Comparison of ENCODE assay signal across 7 cellular contexts in the genomic region with DNA sequence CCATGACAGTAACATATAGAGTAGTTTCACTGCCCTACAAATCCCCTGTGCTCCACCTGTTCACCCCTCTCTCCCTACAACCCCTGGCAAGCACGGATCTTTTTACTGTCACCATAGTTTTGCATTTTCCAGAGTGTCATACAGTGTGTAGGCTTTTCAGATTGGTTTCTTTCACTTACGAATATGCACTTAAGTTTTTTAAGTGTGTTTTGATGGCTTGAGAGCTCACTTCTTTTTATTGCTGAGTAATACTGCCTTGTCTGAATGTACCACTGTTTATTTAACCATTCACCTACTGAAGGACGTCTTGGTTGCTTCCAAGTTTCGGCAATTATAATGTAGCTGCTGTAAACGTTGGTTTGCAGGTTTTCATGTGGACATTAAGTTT.
DNase-seq lines count a peak whose midpoint lies in the region; ATAC-seq and TF ChIP-seq lines count a peak whose summit lies in the region.

No MANE protein-coding gene starts in this region.

- H3K27me3 ChIP-seq in esophagus squamous epithelium = no peaks in the 10 kb centered on the region
- H3K27me3 ChIP-seq in vagina = no peaks in the 10 kb centered on the region
- no peaks in the 10 kb centered on the region for H3K27me3 ChIP-seq in trophoblast cell (ENCODE audit: insufficient read depth, low read length)
- H3K27me3 ChIP-seq in endodermal cell (ENCODE audit: control insufficient read depth, insufficient read depth, low read length, poor library complexity, severe bottlenecking) = no peaks in the 10 kb centered on the region

- no peaks in the 10 kb centered on the region for H3K9me3 Mint-ChIP-seq in endodermal cell

- no peak overlapping the region for H3K27ac Mint-ChIP-seq in endodermal cell

- no peaks in the 10 kb centered on the region for H3K79me1 ChIP-seq in trophoblast cell (ENCODE audit: low read length)

- peak; percentile 38 for DNase-seq in M059J (ENCODE audit: low read depth)
- DNase-seq in esophagus squamous epithelium (lab: John Stamatoyannopoulos, UW) = no peak
- DNase-seq in vagina (ENCODE audit: extremely low spot score in 2 of 2) = no peak
- no peak for DNase-seq in trophoblast cell
- DNase-seq in endodermal cell = no peak

- H3K4me3 Mint-ChIP-seq in endodermal cell = no peak overlapping the region

- H3K36me3 ChIP-seq in esophagus squamous epithelium = no peaks in the 10 kb centered on the region
- no peaks in the 10 kb centered on the region for H3K36me3 ChIP-seq in vagina
- H3K36me3 ChIP-seq in trophoblast cell (ENCODE audit: control insufficient read depth in 1 of 2, insufficient read depth in 2 of 2, low read length in 2 of 2) = no peaks in the 10 kb centered on the region
- no peaks in the 10 kb centered on the region for H3K36me3 ChIP-seq in endodermal cell (ENCODE audit: control insufficient read depth, insufficient read depth, low read length)

- no peak overlapping the region for H3K14ac ChIP-seq in trophoblast cell (ENCODE audit: low read length)

- 51 to 54% methylated on average over 5 of the region's 5 CpGs for WGBS in esophagus squamous epithelium, 2 donors
- WGBS in trophoblast cell (ENCODE audit: extremely low coverage, insufficient coverage, insufficient read length) = no CpG with 5 or more reads among the region's 5 CpGs
- WGBS in endodermal cell (ENCODE audit: insufficient coverage in 1 of 2, insufficient read length in 1 of 2), 2 experiments = 83% methylated on average over 2 to 5 of the region's 5 CpGs

- no peak overlapping the region for H3K18ac ChIP-seq in trophoblast cell (ENCODE audit: low read length)

- H4K12ac ChIP-seq in trophoblast cell (ENCODE audit: low read depth, low read length) = no peak overlapping the region

- peaks cover 9% of the 10 kb centered on the region for H3K4me1 Mint-ChIP-seq in endodermal cell

- no peak for TF ChIP-seq POLR2A in esophagus squamous epithelium (IDR thresholded peaks at IDR 0.05)
- no peak for TF ChIP-seq POLR2A in vagina (IDR thresholded peaks at IDR 0.05)

- no peak overlapping the region for H2AK5ac ChIP-seq in trophoblast cell (ENCODE audit: low read length)

- no peak overlapping the region for H3K4me2 ChIP-seq in trophoblast cell (ENCODE audit: low read length)

- H3K27ac ChIP-seq in esophagus squamous epithelium (no peak overlapping the region), vagina (peak overlapping the region; percentile 35), trophoblast cell (ENCODE audit: low read depth, low read length) (no peak overlapping the region), endodermal cell (ENCODE audit: low read depth, low read length) (no peak overlapping the region)

- H4K8ac ChIP-seq in trophoblast cell (ENCODE audit: low read depth, low read length) = no peak overlapping the region

- H2BK12ac ChIP-seq in trophoblast cell (ENCODE audit: low read length) = no peak overlapping the region

- H3K79me2 ChIP-seq in trophoblast cell (ENCODE audit: control insufficient read depth, insufficient read depth, low read length, poor library complexity) = no peaks in the 10 kb centered on the region

- H3K4me3 ChIP-seq in esophagus squamous epithelium = peak overlapping the region in 3 of 4 donors; percentile 13 to 54 (median 27)
- peak overlapping the region in 1 of 2 donors; percentile 28 for H3K4me3 ChIP-seq in vagina
- H3K4me3 ChIP-seq in trophoblast cell (ENCODE audit: low read depth, low read length) = no peak overlapping the region
- no peak overlapping the region for H3K4me3 ChIP-seq in endodermal cell (ENCODE audit: low read length)

- no peaks in the 10 kb centered on the region for H3K27me3 Mint-ChIP-seq in endodermal cell (ENCODE audit: insufficient read depth)

- H3K23ac ChIP-seq in trophoblast cell (ENCODE audit: low read length) = no peak overlapping the region

- H3K9ac ChIP-seq in trophoblast cell (ENCODE audit: low read length) (no peak overlapping the region), endodermal cell (ENCODE audit: extremely low read depth, low read length, poor library complexity, severe bottlenecking) (no peak overlapping the region)

- no peak overlapping the region for H2BK120ac ChIP-seq in trophoblast cell (ENCODE audit: insufficient read depth, low read length, poor library complexity)

- ATAC-seq in GM18520 (IDR thresholded peaks at IDR 0.05; ENCODE audit: unreplicated experiment) (peak; percentile 34), GM21723 (IDR thresholded peaks at IDR 0.05; ENCODE audit: unreplicated experiment) (peak; percentile 43)

- no peak overlapping the region for H4K91ac ChIP-seq in trophoblast cell (ENCODE audit: low read depth, low read length)

- intact Hi-C loops in esophagus squamous epithelium (cut with DNase I) (no loop called here), vagina (cut with DNase I) (no loop called here)

- no peak overlapping the region for H2BK5ac ChIP-seq in trophoblast cell (ENCODE audit: low read depth, low read length, poor library complexity)

- H2AFZ ChIP-seq in trophoblast cell (ENCODE audit: insufficient read depth, low read length, poor library complexity) = no peak overlapping the region

- H3K4me1 ChIP-seq in esophagus squamous epithelium (peaks cover 3 to 25% (median 4%) of the 10 kb centered on the region in 3 donors), vagina (peaks cover 6% of the 10 kb centered on the region), trophoblast cell (ENCODE audit: control insufficient read depth in 1 of 2, insufficient read depth in 2 of 2, low read length in 2 of 2) (no peaks in the 10 kb centered on the region), endodermal cell (ENCODE audit: control insufficient read depth, insufficient read depth, low read length) (no peaks in the 10 kb centered on the region)

- H3K36me3 Mint-ChIP-seq in endodermal cell (ENCODE audit: low read depth) = no peaks in the 10 kb centered on the region

- H3K4ac ChIP-seq in trophoblast cell (ENCODE audit: low read depth, low read length) = no peak overlapping the region

- no peaks in the 10 kb centered on the region for H3K9me3 ChIP-seq in esophagus squamous epithelium
- H3K9me3 ChIP-seq in vagina = no peaks in the 10 kb centered on the region
- no peaks in the 10 kb centered on the region for H3K9me3 ChIP-seq in trophoblast cell (ENCODE audit: insufficient read depth, low read depth, low read length)
- no peaks in the 10 kb centered on the region for H3K9me3 ChIP-seq in endodermal cell (ENCODE audit: control insufficient read depth, low read length)

- no peak for TF ChIP-seq CTCF in esophagus squamous epithelium (IDR thresholded peaks at IDR 0.05)
- no peak for TF ChIP-seq CTCF in vagina (IDR thresholded peaks at IDR 0.05)
- no peak for TF ChIP-seq CTCF in endodermal cell (conservative IDR thresholded peaks at IDR 0.05)

Comparison
In these comparisons a context has a peak if more than half of its experiments do, and no peak if none do; other contexts are left out.
1. H3K4me3 ChIP-seq: peak in esophagus squamous epithelium (3 of 4); none in trophoblast cell (single experiment) and endodermal cell (single experiment).